8 cellular contexts compared by ENCODE assay signal in the genomic region with DNA sequence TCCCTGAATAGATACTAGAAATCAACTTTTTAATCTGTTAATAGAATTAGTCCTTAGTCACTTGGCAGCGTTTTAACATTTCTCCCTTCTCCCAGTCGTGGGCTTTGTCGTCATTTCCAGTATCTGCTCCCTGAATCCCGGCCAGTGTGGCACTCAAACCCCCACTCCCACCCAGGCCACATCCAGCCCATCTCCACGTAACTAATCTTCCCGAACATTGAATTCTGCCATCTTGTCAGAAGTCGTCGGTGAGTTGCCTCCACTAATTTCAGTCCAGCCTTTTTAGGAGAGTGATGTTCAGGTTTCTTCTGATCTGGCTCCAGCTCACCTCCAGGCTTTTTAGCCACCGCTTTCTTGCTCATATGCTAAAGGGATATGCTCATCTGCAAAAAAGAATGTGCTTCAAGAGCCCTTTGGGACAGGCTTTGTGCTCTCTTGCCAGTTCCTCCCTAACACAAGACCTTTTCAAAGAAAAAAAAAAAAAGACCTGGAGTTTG. TPM values are rescaled to one million over a fixed set of nuclear protein-coding genes. Genes with fewer than 3 reads are reported as not detected.
DNase-seq lines count a peak whose midpoint lies in the region; ATAC-seq and TF ChIP-seq lines count a peak whose summit lies in the region.

No MANE protein-coding gene starts in this region.

- H3K9ac ChIP-seq in colonic mucosa (ENCODE audit: low read depth in 2 of 2, low read length in 2 of 2) (peak overlapping the region; percentile 82 to 92), mucosa of stomach (ENCODE audit: low read length) (peak overlapping the region; percentile 95)

- H3K4me3 ChIP-seq in GM06990 (replicated peaks; ENCODE audit: low read depth, low read length) (peak overlapping the region; percentile 82), colonic mucosa (peak overlapping the region; percentile 97), mucosa of stomach (ENCODE audit: low read length) (peak overlapping the region; percentile 70)

- H3K27me3 ChIP-seq in GM06990 (replicated peaks; ENCODE audit: control insufficient read depth, insufficient read depth, low read length) = no peaks in the 10 kb centered on the region
- no peaks in the 10 kb centered on the region for H3K27me3 ChIP-seq in colonic mucosa
- H3K27me3 ChIP-seq in mucosa of stomach (ENCODE audit: control insufficient read depth, insufficient read depth, low read length) = no peaks in the 10 kb centered on the region

- H3K36me3 ChIP-seq in GM06990 (ENCODE audit: control insufficient read depth, insufficient read depth, low read length) (no peaks in the 10 kb centered on the region), colonic mucosa (no peaks in the 10 kb centered on the region), mucosa of stomach (ENCODE audit: control insufficient read depth, insufficient read depth, low read length) (no peaks in the 10 kb centered on the region)

- no peaks in the 10 kb centered on the region for H3K9me3 ChIP-seq in colonic mucosa
- no peaks in the 10 kb centered on the region for H3K9me3 ChIP-seq in mucosa of stomach (ENCODE audit: control insufficient read depth, low read length)

- TF ChIP-seq CTCF in GM06990 (IDR thresholded peaks at IDR 0.05; ENCODE audit: insufficient read depth, low read length, poor library complexity, severe bottlenecking) = no peak
- TF ChIP-seq CTCF in colonic mucosa (IDR thresholded peaks at IDR 0.05) = no peak

- peak overlapping the region; percentile 100 for H3K27ac ChIP-seq in colonic mucosa

- intact Hi-C loops in colonic mucosa (cut with DNase I) = loop anchor here (5.0 kb wide), 1 partner anchor 50 kb away; the partner anchor contains the start of gene SRD5A3

- ATAC-seq in HG03565 (IDR thresholded peaks at IDR 0.05; ENCODE audit: unreplicated experiment) (no peak), HG03342 (IDR thresholded peaks at IDR 0.05; ENCODE audit: unreplicated experiment) (no peak), GM21825 (IDR thresholded peaks at IDR 0.05; ENCODE audit: unreplicated experiment) (no peak)

- peaks cover 9% of the 10 kb centered on the region for H3K4me1 ChIP-seq in colonic mucosa
- H3K4me1 ChIP-seq in mucosa of stomach (ENCODE audit: control insufficient read depth, insufficient read depth, low read length) = peaks cover 49% of the 10 kb centered on the region

- DNase-seq in GM06990 (ENCODE audit: extremely low read depth, insufficient read length) = no peak
- peak; percentile 10 for DNase-seq in NCI-H82 treated with DMSO at 0.1 percent for 48 hours (lab: John Stamatoyannopoulos, UW; ENCODE audit: unreplicated experiment)
- DNase-seq in colonic mucosa = peak; percentile 21
- no peak for DNase-seq in NK-92 (lab: John Stamatoyannopoulos, UW; ENCODE audit: unreplicated experiment)

RNA-seq across cellular contexts. Expression of gene TMEM165, which starts 1.3 kb away (rescaled TPM):
- 10 to 100 TPM; 70.0 to 80.0 TPM for total RNA-seq in colonic mucosa

RNA-seq across cellular contexts. Expression of gene SRD5A3, which starts 51.0 kb away (rescaled TPM):
- total RNA-seq in colonic mucosa = 10 to 100 TPM; 18.8 to 22.2 TPM

Comparison
In these comparisons a context has a peak if more than half of its experiments do, and no peak if none do; other contexts are left out.
1. DNase-seq: peak in NCI-H82 treated with DMSO at 0.1 percent for 48 hours (single experiment) and colonic mucosa (single experiment); none in GM06990 (single experiment) and NK-92 (single experiment).
2. Peak in every context shown above with its lines, with median percentiles within 50 percentile points of each other: H3K4me3 ChIP-seq.